Comparison of ENCODE assay signal across 25 cellular contexts in genomic region chr1:248851390-248851789, GRCh38. TPM values are rescaled to one million over a fixed set of nuclear protein-coding genes. Genes with fewer than 3 reads are reported as not detected.
DNase-seq lines count a peak whose midpoint lies in the region; ATAC-seq and TF ChIP-seq lines count a peak whose summit lies in the region.
"Had no signal": no experiment of that assay in that cellular context is flagged by ENCODE, and none has a peak within 500 bp of the region (broad histone marks: within the 10 kb centered on the region; RNA-seq: fewer than 3 reads in every experiment).

No MANE protein-coding gene starts in this region.

- H3K36me3 Mint-ChIP-seq in activated CD8-positive, alpha-beta memory T cell treated with anti-CD3 and anti-CD28 coated beads, Interleukin-2, amount 10 ng/mL, durations not matched to agents 7 days and 5 days: peaks cover 33% of the 10 kb centered on the region

- H3K4me3 ChIP-seq in right atrium auricular region (no peak overlapping the region), right cardiac atrium (ENCODE audit: low read length) (no peak overlapping the region)
- H3K4me3 ChIP-seq: colonic mucosa, sigmoid colon, tibial nerve had no signal

- DNase-seq in right atrium auricular region (ENCODE audit: low spot score) (peak; percentile 38), right cardiac atrium (no peak), erythroblast (lab: John Stamatoyannopoulos, UW) (no peak), OCI-M2 (lab: John Stamatoyannopoulos, UW; ENCODE audit: unreplicated experiment) (no peak)
- DNase-seq in activated CD8-positive, alpha-beta memory T cell treated with anti-CD3 and anti-CD28 coated beads, Interleukin-2, amount 10 ng/mL, durations not matched to agents 7 days and 5 days: peak; percentile 38
- DNase-seq: aorta; BE2C; colonic mucosa; DMS153; effector memory CD4-positive, alpha-beta T cell; HCEC 1CT; NCI-H1694; NCI-H2171 treated with DMSO at 0.1 percent for 48 hours; NCI-H510A treated with DMSO at 0.1 percent for 48 hours; sigmoid colon; SK-N-SH; stimulated activated CD4-positive, alpha-beta T cell treated with anti-CD3 and anti-CD28 coated beads, Interleukin-4, amount 100 ng/mL, for 1 hour had no signal

- no peaks in the 10 kb centered on the region for H3K27me3 Mint-ChIP-seq in activated CD8-positive, alpha-beta memory T cell treated with anti-CD3 and anti-CD28 coated beads, Interleukin-2, amount 10 ng/mL, durations not matched to agents 7 days and 5 days
- H3K27me3 Mint-ChIP-seq: IgD-negative memory B cell had no signal

- peak; percentile 25 for TF ChIP-seq POLR2A in erythroblast (IDR thresholded peaks at IDR 0.05; ENCODE audit: low read length)

- no peaks in the 10 kb centered on the region for H3K9me3 ChIP-seq in right atrium auricular region
- no peaks in the 10 kb centered on the region for H3K9me3 ChIP-seq in right cardiac atrium (ENCODE audit: control insufficient read depth, low read length)
- H3K9me3 ChIP-seq: BE2C, colonic mucosa, sigmoid colon, SK-N-SH, tibial nerve had no signal

- 100% methylated on average over 2 of the region's 2 CpGs for WGBS in right cardiac atrium

- H3K27ac Mint-ChIP-seq in activated CD8-positive, alpha-beta memory T cell treated with anti-CD3 and anti-CD28 coated beads, Interleukin-2, amount 10 ng/mL, durations not matched to agents 7 days and 5 days: no peak overlapping the region
- H3K27ac Mint-ChIP-seq: activated naive CD4-positive, alpha-beta T cell treated with anti-CD3 and anti-CD28 coated beads, Interleukin-2, amount 50 U/mL, for 72 hours; IgD-negative memory B cell; mesothelial cell of epicardium; T-helper 1 cell treated with Interleukin-12 subunit alpha and Interleukin-12 subunit beta and Interleukin-4 antibody, amounts not matched to agents 30 μg/mL and 1 μg/mL, for 36 hours had no signal

- H3K4me1 ChIP-seq in right atrium auricular region (no peaks in the 10 kb centered on the region), right cardiac atrium (ENCODE audit: control insufficient read depth, insufficient read depth, low read length) (no peaks in the 10 kb centered on the region)
- H3K4me1 ChIP-seq: BE2C, colonic mucosa, sigmoid colon, tibial nerve had no signal

- no peak overlapping the region for H3K27ac ChIP-seq in right atrium auricular region
- no peak overlapping the region for H3K27ac ChIP-seq in right cardiac atrium (ENCODE audit: low read length)
- peak overlapping the region; percentile 33 for H3K27ac ChIP-seq in temporal lobe (ENCODE audit: low read depth, low read length)
- H3K27ac ChIP-seq: colonic mucosa, sigmoid colon, tibial nerve had no signal

- intact Hi-C loops in right cardiac atrium (cut with DNase I): no loop called here

- H3K9me3 Mint-ChIP-seq in activated CD8-positive, alpha-beta memory T cell treated with anti-CD3 and anti-CD28 coated beads, Interleukin-2, amount 10 ng/mL, durations not matched to agents 7 days and 5 days (ENCODE audit: low read depth): no peaks in the 10 kb centered on the region
- H3K9me3 Mint-ChIP-seq: activated naive CD4-positive, alpha-beta T cell treated with anti-CD3 and anti-CD28 coated beads, Interleukin-2, amount 50 U/mL, for 72 hours; IgD-negative memory B cell; mesothelial cell of epicardium; T-helper 1 cell treated with Interleukin-12 subunit alpha and Interleukin-12 subunit beta and Interleukin-4 antibody, amounts not matched to agents 30 μg/mL and 1 μg/mL, for 36 hours had no signal

- H3K4me3 Mint-ChIP-seq in activated CD8-positive, alpha-beta memory T cell treated with anti-CD3 and anti-CD28 coated beads, Interleukin-2, amount 10 ng/mL, durations not matched to agents 7 days and 5 days: no peak overlapping the region
- H3K4me3 Mint-ChIP-seq: IgD-negative memory B cell; mesothelial cell of epicardium; T-helper 1 cell treated with Interleukin-12 subunit alpha and Interleukin-12 subunit beta and Interleukin-4 antibody, amounts not matched to agents 30 μg/mL and 1 μg/mL, for 36 hours had no signal

- CTCF ChIA-PET in activated CD8-positive, alpha-beta memory T cell treated with anti-CD3 and anti-CD28 coated beads, Interleukin-2, amount 10 ng/mL, durations not matched to agents 7 days and 5 days (lab: Charles Lee): no interaction called here

- TF ChIP-seq CTCF in right atrium auricular region (IDR thresholded peaks at IDR 0.05): no peak

- H3K27me3 ChIP-seq in right atrium auricular region (no peaks in the 10 kb centered on the region), right cardiac atrium (ENCODE audit: control insufficient read depth, insufficient read depth) (no peaks in the 10 kb centered on the region)
- H3K27me3 ChIP-seq: BE2C, colonic mucosa, sigmoid colon, tibial nerve had no signal

- H3K36me3 ChIP-seq in right atrium auricular region: peaks cover 61% of the 10 kb centered on the region

- ATAC-seq in right cardiac atrium: no peak
- no peak for ATAC-seq in activated CD8-positive, alpha-beta memory T cell treated with anti-CD3 and anti-CD28 coated beads, Interleukin-2, amount 10 ng/mL, durations not matched to agents 7 days and 5 days
- no peak for ATAC-seq in HG03439 (IDR thresholded peaks at IDR 0.05; ENCODE audit: unreplicated experiment)
- ATAC-seq in HG02642 (IDR thresholded peaks at IDR 0.05; ENCODE audit: poor library complexity, unreplicated experiment): no peak

- H3K4me1 Mint-ChIP-seq in activated CD8-positive, alpha-beta memory T cell treated with anti-CD3 and anti-CD28 coated beads, Interleukin-2, amount 10 ng/mL, durations not matched to agents 7 days and 5 days: no peaks in the 10 kb centered on the region

RNA-seq across cellular contexts. Expression of gene ZNF692, which starts 7.5 kb away (rescaled TPM):
- total RNA-seq in right atrium auricular region: 10 to 100 TPM in 1 of 2 donors, 1 to 10 TPM in 1; 9.7 to 11.8 TPM
- 10 to 100 TPM; 12.8 to 27.2 (median 19.6) TPM for total RNA-seq in right cardiac atrium
- polyA plus RNA-seq in right cardiac atrium: 24.4 TPM
- 10 to 100 TPM; 70.5 to 74.9 TPM for total RNA-seq in activated CD8-positive, alpha-beta memory T cell treated with anti-CD3 and anti-CD28 coated beads, Interleukin-2, amount 10 ng/mL, durations not matched to agents 7 days and 5 days
- total RNA-seq in temporal lobe: 18.9 TPM

RNA-seq across cellular contexts. Expression of gene ZNF672, which starts 13.4 kb away (rescaled TPM):
- total RNA-seq in right atrium auricular region: 10 to 100 TPM; 55.3 to 59.1 TPM
- total RNA-seq in right cardiac atrium: 10 to 100 TPM; 34.6 to 52.7 (median 40.5) TPM
- polyA plus RNA-seq in right cardiac atrium: 29.3 TPM
- total RNA-seq in activated CD8-positive, alpha-beta memory T cell treated with anti-CD3 and anti-CD28 coated beads, Interleukin-2, amount 10 ng/mL, durations not matched to agents 7 days and 5 days: 10 to 100 TPM; 53.8 to 72.3 TPM
- total RNA-seq in temporal lobe: 11.1 TPM

RNA-seq across cellular contexts. Expression of gene SH3BP5L, which starts 25.7 kb away (rescaled TPM):
- 10 to 100 TPM; 13.6 to 18.5 TPM for total RNA-seq in right atrium auricular region
- total RNA-seq in right cardiac atrium: 10 to 100 TPM; 15.3 to 20.8 (median 18.0) TPM
- 18.0 TPM for polyA plus RNA-seq in right cardiac atrium
- 10 to 100 TPM; 27.4 to 27.9 TPM for total RNA-seq in activated CD8-positive, alpha-beta memory T cell treated with anti-CD3 and anti-CD28 coated beads, Interleukin-2, amount 10 ng/mL, durations not matched to agents 7 days and 5 days
- 21.9 TPM for total RNA-seq in temporal lobe

RNA-seq across cellular contexts. Expression of gene PGBD2, which starts 54.6 kb away (rescaled TPM):
- total RNA-seq in right atrium auricular region (1 to 10 TPM; 2.4 to 3.1 TPM), right cardiac atrium (1 to 10 TPM; 2.6 to 3.8 (median 2.7) TPM), temporal lobe (10.1 TPM)
- polyA plus RNA-seq in right cardiac atrium: 2.9 TPM
- 1 to 10 TPM; 6.3 to 7.7 TPM for total RNA-seq in activated CD8-positive, alpha-beta memory T cell treated with anti-CD3 and anti-CD28 coated beads, Interleukin-2, amount 10 ng/mL, durations not matched to agents 7 days and 5 days

Comparison
In these comparisons a context has a peak if more than half of its experiments do, and no peak if none do; other contexts are left out.
1. DNase-seq: peak in right atrium auricular region (single experiment) and activated CD8-positive, alpha-beta memory T cell treated with anti-CD3 and anti-CD28 coated beads, Interleukin-2, amount 10 ng/mL, durations not matched to agents 7 days and 5 days (single experiment); none in right cardiac atrium (0 of 3), erythroblast (0 of 2) and OCI-M2 (single experiment).